In the genomic region with DNA sequence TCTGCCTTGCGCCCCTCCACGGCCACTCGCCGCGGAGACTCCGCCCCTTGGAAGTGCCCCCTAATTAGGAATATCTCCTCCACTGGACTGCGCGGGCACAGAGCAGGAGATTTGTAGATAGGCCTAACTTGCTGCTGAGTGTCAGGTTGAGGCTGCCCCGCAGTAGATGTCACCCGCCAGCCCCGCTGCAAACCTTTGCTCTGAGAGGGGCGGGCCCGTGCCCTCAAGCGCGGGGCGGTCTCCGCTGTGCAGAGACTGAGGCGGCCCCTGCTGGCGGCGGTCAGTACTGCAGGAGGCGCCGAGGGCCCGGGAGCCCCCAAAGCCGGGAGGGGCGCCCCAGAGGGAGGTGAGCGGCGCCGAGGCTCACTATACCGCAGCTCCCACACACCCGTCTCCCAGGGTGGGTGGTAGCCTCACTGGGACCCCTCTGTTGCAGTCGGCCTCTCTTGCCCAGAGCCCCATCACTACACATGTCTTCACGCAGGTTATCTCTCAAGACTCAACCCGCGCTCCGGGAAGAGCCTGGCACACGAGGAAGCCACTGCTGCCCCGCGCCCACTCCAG, we compare ENCODE assay signal across 8 cellular contexts. TPM values are rescaled to one million over a fixed set of nuclear protein-coding genes. Genes with fewer than 3 reads are reported as not detected.
DNase-seq lines count a peak whose midpoint lies in the region; ATAC-seq and TF ChIP-seq lines count a peak whose summit lies in the region.

No MANE protein-coding gene starts in this region.

- H3K4me3 ChIP-seq in right lobe of liver = peak overlapping the region; percentile 18 to 38 (median 38)

- WGBS in right lobe of liver (ENCODE audit: insufficient coverage, low coverage, low lambda C conversion rate, missing lambda C conversion rate) = 0% methylated on average over 9 of the region's 38 CpGs

- no peak overlapping the region for H3K27ac ChIP-seq in right lobe of liver

- H3K27me3 ChIP-seq in right lobe of liver = no peaks in the 10 kb centered on the region

- DNase-seq in GM03348 (ENCODE audit: low spot score) (peak; percentile 93), NCI-H2171 treated with DMSO at 0.1 percent for 48 hours (lab: John Stamatoyannopoulos, UW) (peak; percentile 35), cerebellar cortex (ENCODE audit: low spot score) (peak; percentile 48), right lobe of liver (peak; percentile 83 to 84 (median 84))
- DNase-seq in activated CD4-positive, alpha-beta T cell treated with anti-CD3 and anti-CD28 coated beads for 24 hours (ENCODE audit: low read depth in 2 of 2) = peak; percentile 81 to 87
- DNase-seq in stimulated activated CD4-positive, alpha-beta T cell treated with anti-CD3 and anti-CD28 coated beads, TNF-alpha, amount 100 ng/mL, for 4 hours (ENCODE audit: low read depth in 3 of 3) = peak; percentile 76 to 93 (median 79)

- no peaks in the 10 kb centered on the region for H3K36me3 ChIP-seq in right lobe of liver

- TF ChIP-seq CTCF in right lobe of liver (IDR thresholded peaks at IDR 0.05) = peak; percentile 97 to 99 (median 99)

- no peaks in the 10 kb centered on the region for H3K9me3 ChIP-seq in right lobe of liver

- TF ChIP-seq POLR2A in right lobe of liver (IDR thresholded peaks at IDR 0.05) = no peak

- peaks cover 0 to 33% (median 17%) of the 10 kb centered on the region in 4 donors for H3K4me1 ChIP-seq in right lobe of liver

- intact Hi-C loops in right lobe of liver (cut with DNase I) = loop anchor here (5.0 to 10.0 kb wide), 3 partner anchors 36 to 353 kb away; no protein-coding TSS in a partner anchor

- ATAC-seq in HG02588 (IDR thresholded peaks at IDR 0.05; ENCODE audit: unreplicated experiment) = peak; percentile 43
- peak; percentile 75 to 81 (median 78) for ATAC-seq in right lobe of liver
- ATAC-seq in HG02938 (IDR thresholded peaks at IDR 0.05; ENCODE audit: unreplicated experiment) = no peak

RNA-seq across cellular contexts. Expression of gene NEURL3, which starts 2.9 kb away (rescaled TPM):
- 1 to 10 TPM in 3 of 6 experiments, under 1 TPM in 3; 0.23 to 3.0 (median 1.4) TPM for total RNA-seq in right lobe of liver

RNA-seq across cellular contexts. Expression of gene ARID5A, which starts 28.5 kb away (rescaled TPM):
- total RNA-seq in right lobe of liver = 10 to 100 TPM; 13.2 to 23.1 (median 16.9) TPM

Comparison
In these comparisons a context has a peak if more than half of its experiments do, and no peak if none do; other contexts are left out.
1. DNase-seq: peak in every context shown above with its lines; median percentile 93 in GM03348; 84 in activated CD4-positive, alpha-beta T cell treated with anti-CD3 and anti-CD28 coated beads for 24 hours; 84 in right lobe of liver; 79 in stimulated activated CD4-positive, alpha-beta T cell treated with anti-CD3 and anti-CD28 coated beads, TNF-alpha, amount 100 ng/mL, for 4 hours; 48 in cerebellar cortex; 35 in NCI-H2171 treated with DMSO at 0.1 percent for 48 hours.